10 cellular contexts compared by ENCODE assay signal in genomic region chr2:216765810-216766259, GRCh38.
DNase-seq lines count a peak whose midpoint lies in the region; ATAC-seq lines count a peak whose summit lies in the region.
"Had no signal": no experiment of that assay in that cellular context is flagged by ENCODE, and none has a peak within 500 bp of the region (broad histone marks: within the 10 kb centered on the region; RNA-seq: fewer than 3 reads in every experiment).

No MANE protein-coding gene starts in this region.

- H3K4me3 ChIP-seq in iPS-18a (ENCODE audit: low read length): peak overlapping the region; percentile 20
- H3K4me3 ChIP-seq in thymus (ENCODE audit: low read length): peak overlapping the region; percentile 11

- WGBS in thymus: 6% methylated on average over 9 of the region's 9 CpGs

- H3K9ac ChIP-seq in iPS-18a (ENCODE audit: low read length): peak overlapping the region; percentile 22

- no peak overlapping the region for H3K27ac ChIP-seq in iPS-18a (ENCODE audit: low read length)
- H3K27ac ChIP-seq in thymus (ENCODE audit: low read depth): peak overlapping the region; percentile 73

- H3K36me3 ChIP-seq in iPS-18a (ENCODE audit: control insufficient read depth, low read depth, low read length): no peaks in the 10 kb centered on the region
- no peaks in the 10 kb centered on the region for H3K36me3 ChIP-seq in thymus (ENCODE audit: control insufficient read depth, insufficient read depth)

- H3K27me3 ChIP-seq in iPS-18a (ENCODE audit: control insufficient read depth, insufficient read depth, low read length) (no peaks in the 10 kb centered on the region), thymus (ENCODE audit: control insufficient read depth, insufficient read depth) (no peaks in the 10 kb centered on the region)

- H3K9me3 ChIP-seq in iPS-18a (ENCODE audit: control insufficient read depth, low read depth, low read length): no peaks in the 10 kb centered on the region
- no peaks in the 10 kb centered on the region for H3K9me3 ChIP-seq in thymus (ENCODE audit: control insufficient read depth)

- H3K4me1 ChIP-seq in iPS-18a (ENCODE audit: control insufficient read depth, low read depth, low read length) (peaks cover 32% of the 10 kb centered on the region), thymus (ENCODE audit: control insufficient read depth, insufficient read depth, low read length) (peaks cover 10% of the 10 kb centered on the region)

- no peak for ATAC-seq in HG03520 (IDR thresholded peaks at IDR 0.05; ENCODE audit: unreplicated experiment)
- ATAC-seq: natural killer cell had no signal

- DNase-seq in NCI-H1105 (lab: John Stamatoyannopoulos, UW) (peak; percentile 90), SHP77 treated with DMSO at 0.1 percent for 48 hours (lab: John Stamatoyannopoulos, UW) (peak; percentile 91), SW 1271 (lab: John Stamatoyannopoulos, UW) (no peak), AML-193 (lab: John Stamatoyannopoulos, UW) (no peak)
- no peak for DNase-seq in stimulated activated CD4-positive, alpha-beta T cell treated with anti-CD3 and anti-CD28 coated beads, Interleukin-2, amount 100 ng/mL, for 48 hours
- DNase-seq: natural killer cell, NCI-H526 had no signal

Comparison
In these comparisons a context has a peak if more than half of its experiments do, and no peak if none do; other contexts are left out.
1. DNase-seq: peak in NCI-H1105 (single experiment) and SHP77 treated with DMSO at 0.1 percent for 48 hours (single experiment); none in SW 1271 (0 of 2), AML-193 (0 of 2) and stimulated activated CD4-positive, alpha-beta T cell treated with anti-CD3 and anti-CD28 coated beads, Interleukin-2, amount 100 ng/mL, for 48 hours (0 of 2).